Comparison of ENCODE assay signal across 23 cellular contexts in the genomic region with DNA sequence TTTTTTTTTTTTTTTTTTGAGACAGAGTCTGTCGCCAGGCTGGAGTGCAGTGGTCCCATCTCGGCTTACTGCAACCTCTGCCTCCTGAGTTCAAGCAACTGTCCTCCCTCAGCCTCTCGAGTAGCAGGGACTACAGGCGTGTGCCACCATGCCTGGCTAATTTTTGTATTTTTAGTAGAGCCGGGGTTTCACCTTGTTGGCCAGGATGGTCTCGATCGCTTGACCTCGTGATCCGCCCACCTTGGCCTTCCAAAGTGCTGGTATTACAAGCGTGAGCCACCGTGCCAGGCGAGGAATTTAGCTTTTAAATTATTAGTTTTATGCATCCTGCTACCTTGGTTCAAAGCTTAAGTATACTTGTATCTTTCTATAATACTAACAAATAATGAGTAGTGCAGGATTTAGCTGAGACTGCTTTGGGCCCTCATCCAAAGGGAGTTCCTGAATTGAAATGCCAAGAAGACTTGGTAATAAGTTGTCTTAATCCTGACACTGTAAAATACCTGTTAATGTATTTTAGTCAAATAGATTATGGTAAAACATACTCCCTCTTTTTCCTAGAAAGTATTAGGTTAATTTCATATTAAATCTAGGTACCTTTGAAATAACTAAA. TPM values are rescaled to one million over a fixed set of nuclear protein-coding genes. Genes with fewer than 3 reads are reported as not detected.
DNase-seq lines count a peak whose midpoint lies in the region; ATAC-seq and TF ChIP-seq lines count a peak whose summit lies in the region.
"Had no signal": no experiment of that assay in that cellular context is flagged by ENCODE, and none has a peak within 500 bp of the region (broad histone marks: within the 10 kb centered on the region; RNA-seq: fewer than 3 reads in every experiment).

No MANE protein-coding gene starts in this region.

- H3K36me3 Mint-ChIP-seq in activated CD8-positive, alpha-beta memory T cell treated with anti-CD3 and anti-CD28 coated beads, Interleukin-2, amount 10 ng/mL, durations not matched to agents 7 days and 5 days: peaks cover 34% of the 10 kb centered on the region
- peaks cover 84% of the 10 kb centered on the region for H3K36me3 Mint-ChIP-seq in stimulated activated effector memory CD8-positive, alpha-beta T cell treated with anti-CD3 and anti-CD28 coated beads, Interleukin-12 subunit alpha, Interleukin-12 subunit beta, amount 100 ng/mL, for 72 hours

- H3K27ac ChIP-seq in RWPE2 (ENCODE audit: poor library complexity, severe bottlenecking): peak overlapping the region; percentile 55
- H3K27ac ChIP-seq: ascending aorta, HL-60, parathyroid adenoma, SK-N-MC had no signal

- peaks cover 40% of the 10 kb centered on the region for H3K4me1 ChIP-seq in RWPE2 (ENCODE audit: insufficient read depth, poor library complexity, severe bottlenecking)
- H3K4me1 ChIP-seq: ascending aorta, parathyroid adenoma had no signal

- no peak for DNase-seq in activated CD8-positive, alpha-beta memory T cell treated with anti-CD3 and anti-CD28 coated beads, Interleukin-2, amount 10 ng/mL, durations not matched to agents 7 days and 5 days
- no peak for DNase-seq in activated CD8-positive, alpha-beta memory T cell treated with anti-CD3 and anti-CD28 coated beads, Interleukin-2, amount 50 U/mL, for 4 hours
- DNase-seq in RWPE2 (ENCODE audit: low spot score): no peak
- DNase-seq in choroid plexus epithelial cell (ENCODE audit: low read depth): peak; percentile 23
- no peak for DNase-seq in stimulated activated effector memory CD8-positive, alpha-beta T cell treated with anti-CD3 and anti-CD28 coated beads, Interleukin-12 subunit alpha, Interleukin-12 subunit beta, amount 100 ng/mL, for 72 hours (ENCODE audit: low spot score in 2 of 2)
- DNase-seq in HUDEP-2 (lab: John Stamatoyannopoulos, UW; ENCODE audit: unreplicated experiment in 76 of 76): no peak
- no peak for DNase-seq in medulla oblongata (ENCODE audit: extremely low spot score)
- DNase-seq: ACHN; activated CD8-positive, alpha-beta memory T cell treated with anti-CD3 and anti-CD28 coated beads, Interleukin-2, amount 50 U/mL, for 48 hours; Calu3; hippocampal formation; Karpas-422; mucosa of descending colon; NCI-H1436 treated with DMSO at 0.1 percent for 48 hours; NCI-H446; OCI-M1; small intestine had no signal

- TF ChIP-seq CTCF in RWPE2 (IDR thresholded peaks at IDR 0.05; ENCODE audit: poor library complexity, severe bottlenecking): no peak
- TF ChIP-seq CTCF in choroid plexus epithelial cell (conservative IDR thresholded peaks at IDR 0.05; ENCODE audit: low read depth, low read length): no peak

- ATAC-seq in activated CD8-positive, alpha-beta memory T cell treated with anti-CD3 and anti-CD28 coated beads, Interleukin-2, amount 10 ng/mL, durations not matched to agents 7 days and 5 days: no peak
- ATAC-seq in RWPE2 (ENCODE audit: low read depth) (no peak), GM21390 (IDR thresholded peaks at IDR 0.05; ENCODE audit: unreplicated experiment) (no peak)
- no peak for ATAC-seq in stimulated activated effector memory CD8-positive, alpha-beta T cell treated with anti-CD3 and anti-CD28 coated beads, Interleukin-12 subunit alpha, Interleukin-12 subunit beta, amount 100 ng/mL, for 72 hours
- ATAC-seq: mucosa of descending colon had no signal

- H3K36me3 ChIP-seq in RWPE2 (ENCODE audit: low read depth): no peaks in the 10 kb centered on the region
- H3K36me3 ChIP-seq: ascending aorta had no signal

- H3K4me3 ChIP-seq in RWPE2 (ENCODE audit: severe bottlenecking): no peak overlapping the region
- no peak overlapping the region for H3K4me3 ChIP-seq in choroid plexus epithelial cell (ENCODE audit: low read depth, low read length)
- H3K4me3 ChIP-seq: ascending aorta, mucosa of descending colon, SK-N-MC had no signal

- H3K27me3 ChIP-seq in RWPE2 (ENCODE audit: insufficient read depth, poor library complexity, severe bottlenecking): no peaks in the 10 kb centered on the region
- H3K27me3 ChIP-seq: ascending aorta had no signal

- no peaks in the 10 kb centered on the region for H3K27me3 Mint-ChIP-seq in activated CD8-positive, alpha-beta memory T cell treated with anti-CD3 and anti-CD28 coated beads, Interleukin-2, amount 10 ng/mL, durations not matched to agents 7 days and 5 days
- H3K27me3 Mint-ChIP-seq: dendritic cell treated with granulocyte-macrophage colony-stimulating factor and Interleukin-4, amounts not matched to agents 40 ng/mL and 50 ng/mL, for 4 days had no signal

- H3K27ac Mint-ChIP-seq in activated CD8-positive, alpha-beta memory T cell treated with anti-CD3 and anti-CD28 coated beads, Interleukin-2, amount 10 ng/mL, durations not matched to agents 7 days and 5 days: peak overlapping the region; percentile 92
- peak overlapping the region; percentile 88 for H3K27ac Mint-ChIP-seq in stimulated activated effector memory CD8-positive, alpha-beta T cell treated with anti-CD3 and anti-CD28 coated beads, Interleukin-12 subunit alpha, Interleukin-12 subunit beta, amount 100 ng/mL, for 72 hours

- no peaks in the 10 kb centered on the region for H3K9me3 ChIP-seq in RWPE2 (ENCODE audit: severe bottlenecking)
- H3K9me3 ChIP-seq: ascending aorta, mucosa of descending colon had no signal

- H3K4me1 Mint-ChIP-seq in activated CD8-positive, alpha-beta memory T cell treated with anti-CD3 and anti-CD28 coated beads, Interleukin-2, amount 10 ng/mL, durations not matched to agents 7 days and 5 days: peaks cover 50% of the 10 kb centered on the region
- H3K4me1 Mint-ChIP-seq in stimulated activated effector memory CD8-positive, alpha-beta T cell treated with anti-CD3 and anti-CD28 coated beads, Interleukin-12 subunit alpha, Interleukin-12 subunit beta, amount 100 ng/mL, for 72 hours: peaks cover 43% of the 10 kb centered on the region

- CTCF ChIA-PET in activated CD8-positive, alpha-beta memory T cell treated with anti-CD3 and anti-CD28 coated beads, Interleukin-2, amount 10 ng/mL, durations not matched to agents 7 days and 5 days (lab: Charles Lee): interaction anchor here (1.4 to 8.7 kb wide), 4 partner anchors 8 to 17 kb away, joined by 3 to 94 read pairs (median 9); no protein-coding TSS in a partner anchor

- H3K4me3 Mint-ChIP-seq in activated CD8-positive, alpha-beta memory T cell treated with anti-CD3 and anti-CD28 coated beads, Interleukin-2, amount 10 ng/mL, durations not matched to agents 7 days and 5 days: peak overlapping the region; percentile 83
- H3K4me3 Mint-ChIP-seq in stimulated activated effector memory CD8-positive, alpha-beta T cell treated with anti-CD3 and anti-CD28 coated beads, Interleukin-12 subunit alpha, Interleukin-12 subunit beta, amount 100 ng/mL, for 72 hours: peak overlapping the region; percentile 76

- H3K9me3 Mint-ChIP-seq in activated CD8-positive, alpha-beta memory T cell treated with anti-CD3 and anti-CD28 coated beads, Interleukin-2, amount 10 ng/mL, durations not matched to agents 7 days and 5 days (ENCODE audit: low read depth): no peaks in the 10 kb centered on the region
- no peaks in the 10 kb centered on the region for H3K9me3 Mint-ChIP-seq in stimulated activated effector memory CD8-positive, alpha-beta T cell treated with anti-CD3 and anti-CD28 coated beads, Interleukin-12 subunit alpha, Interleukin-12 subunit beta, amount 100 ng/mL, for 72 hours
- H3K9me3 Mint-ChIP-seq: dendritic cell treated with granulocyte-macrophage colony-stimulating factor and Interleukin-4, amounts not matched to agents 40 ng/mL and 50 ng/mL, for 4 days had no signal

RNA-seq across cellular contexts. Expression of a gene that starts 5.0 kb away (rescaled TPM):
- 100 to 1,000 TPM; 118 to 149 TPM for total RNA-seq in activated CD8-positive, alpha-beta memory T cell treated with anti-CD3 and anti-CD28 coated beads, Interleukin-2, amount 10 ng/mL, durations not matched to agents 7 days and 5 days
